In the genomic region with DNA sequence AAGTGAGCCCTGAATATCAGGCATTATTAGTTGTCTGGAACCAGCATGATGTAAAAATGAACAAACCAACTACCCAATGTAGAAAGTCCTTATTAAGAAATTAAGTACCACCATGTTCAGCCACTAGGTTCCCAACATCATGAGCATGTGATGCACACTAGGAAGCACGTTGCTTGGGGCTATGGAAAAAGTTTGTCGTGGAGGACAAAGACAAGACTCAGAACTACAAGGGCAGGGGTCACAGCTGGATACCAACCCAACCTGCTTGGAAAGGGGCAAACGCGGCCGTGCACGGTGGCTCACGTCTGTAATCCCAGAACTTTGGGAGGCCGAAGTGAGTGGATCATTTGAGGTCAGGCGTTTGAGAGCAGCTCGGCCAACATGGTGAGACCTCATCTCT, we compare ENCODE assay signal across 24 cellular contexts.
"Had no signal": no experiment of that assay in that cellular context is flagged by ENCODE, and none has a peak within 500 bp of the region (broad histone marks: within the 10 kb centered on the region; RNA-seq: fewer than 3 reads in every experiment).

No MANE protein-coding gene starts in this region.

- DNase-seq: hypothalamus; islet precursor cell; left ventricle myocardium inferior; naive thymus-derived CD8-positive, alpha-beta T cell; occipital lobe; psoas muscle; right lobe of liver; stimulated activated CD4-positive, alpha-beta T cell treated with anti-CD3 and anti-CD28 coated beads, Interleukin-1b, Interleukin-23, amount 100 ng/mL, for 48 hours; stimulated activated CD4-positive, alpha-beta T cell treated with anti-CD3 and anti-CD28 coated beads, Interleukin-2, amount 100 ng/mL, for 48 hours; stimulated activated CD4-positive, alpha-beta T cell treated with anti-CD3 and anti-CD28 coated beads, Interleukin-4, amount 100 ng/mL, for 4 hours; stimulated activated CD8-positive, alpha-beta memory T cell treated with anti-CD3 and anti-CD28 coated beads, Interleukin-4, amount 100 ng/mL, for 48 hours; stimulated activated naive CD4-positive, alpha-beta T cell treated with Interleukin-2 at 50 U/mL for 16 hours; stimulated activated naive CD8-positive, alpha-beta T cell treated with anti-CD3 and anti-CD28 coated beads, Interleukin-15, amount 100 ng/mL, for 72 hours; substantia nigra had no signal

- H3K9ac ChIP-seq: neural progenitor cell, parathyroid adenoma had no signal

- H3K27ac Mint-ChIP-seq: memory B cell; nephron; neural progenitor cell; stimulated activated memory B cell treated with anti-CD40 and anti-IgM and Interleukin-4, amounts not matched to agents 10 μg/mL and 1 μg/mL and 100 μg/mL, for 72 hours had no signal

- H3K4me3 ChIP-seq: heart left ventricle, left ventricle myocardium inferior, neural progenitor cell, psoas muscle, right atrium auricular region, right lobe of liver, smooth muscle cell, tibial nerve had no signal

- H3K4me1 ChIP-seq: neural progenitor cell, parathyroid adenoma, psoas muscle, right atrium auricular region, right lobe of liver had no signal

- H3K27ac ChIP-seq: heart left ventricle, left ventricle myocardium inferior, neural progenitor cell, neutrophil, parathyroid adenoma, psoas muscle, right atrium auricular region, right lobe of liver, tibial nerve had no signal

- H2AFZ ChIP-seq: neural progenitor cell, parathyroid adenoma had no signal

- H3K27me3 ChIP-seq: neural progenitor cell, right atrium auricular region, right lobe of liver, tibial nerve had no signal

- H3K36me3 ChIP-seq: heart left ventricle, left ventricle myocardium inferior, neural progenitor cell, neutrophil, right atrium auricular region, right lobe of liver, tibial nerve had no signal

- H3K4me2 ChIP-seq: neural progenitor cell, smooth muscle cell had no signal

- H3K9me3 Mint-ChIP-seq: memory B cell; naive thymus-derived CD8-positive, alpha-beta T cell; nephron; stimulated activated naive CD8-positive, alpha-beta T cell treated with anti-CD3 and anti-CD28 coated beads, Interleukin-15, amount 100 ng/mL, for 72 hours had no signal

- H3K79me2 ChIP-seq: parathyroid adenoma had no signal

- H3K4me3 Mint-ChIP-seq: memory B cell; nephron; neural progenitor cell; stimulated activated memory B cell treated with anti-CD40 and anti-IgM and Interleukin-4, amounts not matched to agents 10 μg/mL and 1 μg/mL and 100 μg/mL, for 72 hours; stimulated activated naive CD8-positive, alpha-beta T cell treated with anti-CD3 and anti-CD28 coated beads, Interleukin-15, amount 100 ng/mL, for 72 hours had no signal

- H3K36me3 Mint-ChIP-seq: memory B cell; naive thymus-derived CD8-positive, alpha-beta T cell; stimulated activated memory B cell treated with anti-CD40 and anti-IgM and Interleukin-4, amounts not matched to agents 10 μg/mL and 1 μg/mL and 100 μg/mL, for 72 hours had no signal

- ATAC-seq: heart left ventricle; naive thymus-derived CD8-positive, alpha-beta T cell; psoas muscle; right lobe of liver; stimulated activated memory B cell treated with anti-CD40 and anti-IgM and Interleukin-4, amounts not matched to agents 10 μg/mL and 1 μg/mL and 100 μg/mL, for 72 hours; stimulated activated naive CD8-positive, alpha-beta T cell treated with anti-CD3 and anti-CD28 coated beads, Interleukin-15, amount 100 ng/mL, for 72 hours had no signal

- H3K9me3 ChIP-seq: heart left ventricle, left ventricle myocardium inferior, neutrophil, psoas muscle, right atrium auricular region, right lobe of liver, tibial nerve had no signal
